ENCODE assay signal across 8 cellular contexts in genomic region chr9:71766663-71767062, GRCh38. TPM values are rescaled to one million over a fixed set of nuclear protein-coding genes. Genes with fewer than 3 reads are reported as not detected.
DNase-seq lines count a peak whose midpoint lies in the region; TF ChIP-seq lines count a peak whose summit lies in the region.

No MANE protein-coding gene starts in this region.

- peak overlapping the region; percentile 94 for H3K9ac ChIP-seq in skeletal muscle satellite cell (ENCODE audit: low read depth, low read length)

- H3K9me3 ChIP-seq in SJSA1 (replicated peaks) (no peaks in the 10 kb centered on the region), skeletal muscle satellite cell (replicated peaks; ENCODE audit: low read length) (no peaks in the 10 kb centered on the region)

- peak overlapping the region; percentile 95 for H3K4me3 ChIP-seq in SJSA1
- peak overlapping the region; percentile 60 for H3K4me3 ChIP-seq in fibroblast of pulmonary artery (replicated peaks; ENCODE audit: low read depth, low read length)
- H3K4me3 ChIP-seq in skeletal muscle satellite cell (ENCODE audit: low read length) = peak overlapping the region; percentile 97

- H3K27ac ChIP-seq in SJSA1 = no peak overlapping the region

- H3K36me3 ChIP-seq in SJSA1 = 0 out of 2 replicates have a peak, but pooled peaks cover 4% of the 10 kb centered on the region
- H3K36me3 ChIP-seq in skeletal muscle satellite cell (ENCODE audit: insufficient read depth, low read length) = no peaks in the 10 kb centered on the region

- no peak for TF ChIP-seq CTCF in fibroblast of pulmonary artery (IDR thresholded peaks at IDR 0.05; ENCODE audit: low read length, missing control alignments)

- peaks cover 52% of the 10 kb centered on the region for H3K4me1 ChIP-seq in SJSA1 (replicated peaks)
- peaks cover 65% of the 10 kb centered on the region for H3K4me1 ChIP-seq in skeletal muscle satellite cell (ENCODE audit: control insufficient read depth, insufficient read depth, low read length)

- peak overlapping the region; percentile 93 for H3K4me2 ChIP-seq in skeletal muscle satellite cell (ENCODE audit: low read length)

- H3K27me3 ChIP-seq in SJSA1 (replicated peaks) (no peaks in the 10 kb centered on the region), skeletal muscle satellite cell (ENCODE audit: control insufficient read depth, insufficient read depth, low read length) (no peaks in the 10 kb centered on the region)

- peak; percentile 27 to 32 for DNase-seq in activated CD4-positive, alpha-beta T cell treated with anti-CD3 and anti-CD28 coated beads for 4 hours
- no peak for DNase-seq in activated CD4-positive, alpha-beta T cell treated with anti-CD3 and anti-CD28 coated beads for 1 hour
- DNase-seq in SJSA1 (ENCODE audit: low read depth in 1 of 2, low spot score in 2 of 2) (no peak), fibroblast of pulmonary artery (ENCODE audit: low read depth) (no peak), NCI-H748 treated with DMSO at 0.1 percent for 48 hours (lab: John Stamatoyannopoulos, UW) (no peak), T1000 (lab: John Stamatoyannopoulos, UW) (no peak), COLO829 (ENCODE audit: low spot score) (no peak)

RNA-seq across cellular contexts. Expression of gene CEMIP2, which starts 1.6 kb away (rescaled TPM):
- 14.8 and 24.4 TPM in 2 replicates for total RNA-seq in SJSA1 (2014; rRNA removed; shearing (Covaris generic))
- total RNA-seq in skeletal muscle satellite cell (2012; rRNA removed) = 20.8 and 43.9 TPM in 2 replicates

Comparison
In these comparisons a context has a peak if more than half of its experiments do, and no peak if none do; other contexts are left out.
1. DNase-seq: peak in activated CD4-positive, alpha-beta T cell treated with anti-CD3 and anti-CD28 coated beads for 4 hours (2 of 2); none in activated CD4-positive, alpha-beta T cell treated with anti-CD3 and anti-CD28 coated beads for 1 hour (single experiment), SJSA1 (0 of 2), fibroblast of pulmonary artery (single experiment), NCI-H748 treated with DMSO at 0.1 percent for 48 hours (single experiment), T1000 (single experiment) and COLO829 (single experiment).
2. Peak in every context shown above with its lines, with median percentiles within 50 percentile points of each other: H3K4me3 ChIP-seq.